In the genomic region with DNA sequence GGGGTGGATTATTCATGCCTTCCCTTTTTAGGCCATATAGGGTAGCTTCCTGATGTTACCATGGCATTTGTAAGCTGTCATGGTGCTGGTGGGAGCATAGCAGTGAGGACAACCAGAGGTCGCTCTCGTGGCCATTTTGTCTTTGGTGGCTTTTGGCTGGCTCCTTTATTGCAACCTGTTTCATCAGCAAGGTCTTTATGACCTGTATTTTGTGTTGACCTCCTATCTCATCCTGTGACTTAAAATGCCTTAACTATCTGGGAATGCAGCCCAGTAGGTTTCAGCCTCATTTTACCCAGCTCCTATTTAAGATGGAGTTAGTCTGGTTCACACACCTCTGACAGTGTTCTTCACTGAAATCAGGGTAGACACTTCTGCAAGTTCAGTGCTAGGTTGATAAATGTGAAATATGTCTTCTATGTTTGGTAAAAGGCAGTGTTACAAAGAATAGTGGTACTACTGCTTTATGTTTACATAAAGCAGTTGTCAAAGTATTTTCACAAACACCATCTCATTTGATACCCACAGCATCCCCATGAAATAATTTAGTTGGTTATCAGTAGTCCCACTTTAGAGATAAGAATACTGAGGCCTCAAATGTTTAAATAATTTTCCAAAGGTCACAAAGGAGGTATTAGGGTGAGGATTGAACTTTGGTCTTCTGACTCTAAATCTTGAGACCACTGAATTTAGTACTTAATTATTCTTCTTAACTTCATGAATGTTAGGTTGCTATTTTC, we compare ENCODE assay signal across 1 cellular context.
TF ChIP-seq lines count a peak whose summit lies in the region.

No MANE protein-coding gene starts in this region.

TF ChIP-seq in K562, 482 proteins besides CTCF, POLR2A, EP300 and RAD21 (continued from another document and continues in another):
- TF ChIP-seq, protein P1, sequence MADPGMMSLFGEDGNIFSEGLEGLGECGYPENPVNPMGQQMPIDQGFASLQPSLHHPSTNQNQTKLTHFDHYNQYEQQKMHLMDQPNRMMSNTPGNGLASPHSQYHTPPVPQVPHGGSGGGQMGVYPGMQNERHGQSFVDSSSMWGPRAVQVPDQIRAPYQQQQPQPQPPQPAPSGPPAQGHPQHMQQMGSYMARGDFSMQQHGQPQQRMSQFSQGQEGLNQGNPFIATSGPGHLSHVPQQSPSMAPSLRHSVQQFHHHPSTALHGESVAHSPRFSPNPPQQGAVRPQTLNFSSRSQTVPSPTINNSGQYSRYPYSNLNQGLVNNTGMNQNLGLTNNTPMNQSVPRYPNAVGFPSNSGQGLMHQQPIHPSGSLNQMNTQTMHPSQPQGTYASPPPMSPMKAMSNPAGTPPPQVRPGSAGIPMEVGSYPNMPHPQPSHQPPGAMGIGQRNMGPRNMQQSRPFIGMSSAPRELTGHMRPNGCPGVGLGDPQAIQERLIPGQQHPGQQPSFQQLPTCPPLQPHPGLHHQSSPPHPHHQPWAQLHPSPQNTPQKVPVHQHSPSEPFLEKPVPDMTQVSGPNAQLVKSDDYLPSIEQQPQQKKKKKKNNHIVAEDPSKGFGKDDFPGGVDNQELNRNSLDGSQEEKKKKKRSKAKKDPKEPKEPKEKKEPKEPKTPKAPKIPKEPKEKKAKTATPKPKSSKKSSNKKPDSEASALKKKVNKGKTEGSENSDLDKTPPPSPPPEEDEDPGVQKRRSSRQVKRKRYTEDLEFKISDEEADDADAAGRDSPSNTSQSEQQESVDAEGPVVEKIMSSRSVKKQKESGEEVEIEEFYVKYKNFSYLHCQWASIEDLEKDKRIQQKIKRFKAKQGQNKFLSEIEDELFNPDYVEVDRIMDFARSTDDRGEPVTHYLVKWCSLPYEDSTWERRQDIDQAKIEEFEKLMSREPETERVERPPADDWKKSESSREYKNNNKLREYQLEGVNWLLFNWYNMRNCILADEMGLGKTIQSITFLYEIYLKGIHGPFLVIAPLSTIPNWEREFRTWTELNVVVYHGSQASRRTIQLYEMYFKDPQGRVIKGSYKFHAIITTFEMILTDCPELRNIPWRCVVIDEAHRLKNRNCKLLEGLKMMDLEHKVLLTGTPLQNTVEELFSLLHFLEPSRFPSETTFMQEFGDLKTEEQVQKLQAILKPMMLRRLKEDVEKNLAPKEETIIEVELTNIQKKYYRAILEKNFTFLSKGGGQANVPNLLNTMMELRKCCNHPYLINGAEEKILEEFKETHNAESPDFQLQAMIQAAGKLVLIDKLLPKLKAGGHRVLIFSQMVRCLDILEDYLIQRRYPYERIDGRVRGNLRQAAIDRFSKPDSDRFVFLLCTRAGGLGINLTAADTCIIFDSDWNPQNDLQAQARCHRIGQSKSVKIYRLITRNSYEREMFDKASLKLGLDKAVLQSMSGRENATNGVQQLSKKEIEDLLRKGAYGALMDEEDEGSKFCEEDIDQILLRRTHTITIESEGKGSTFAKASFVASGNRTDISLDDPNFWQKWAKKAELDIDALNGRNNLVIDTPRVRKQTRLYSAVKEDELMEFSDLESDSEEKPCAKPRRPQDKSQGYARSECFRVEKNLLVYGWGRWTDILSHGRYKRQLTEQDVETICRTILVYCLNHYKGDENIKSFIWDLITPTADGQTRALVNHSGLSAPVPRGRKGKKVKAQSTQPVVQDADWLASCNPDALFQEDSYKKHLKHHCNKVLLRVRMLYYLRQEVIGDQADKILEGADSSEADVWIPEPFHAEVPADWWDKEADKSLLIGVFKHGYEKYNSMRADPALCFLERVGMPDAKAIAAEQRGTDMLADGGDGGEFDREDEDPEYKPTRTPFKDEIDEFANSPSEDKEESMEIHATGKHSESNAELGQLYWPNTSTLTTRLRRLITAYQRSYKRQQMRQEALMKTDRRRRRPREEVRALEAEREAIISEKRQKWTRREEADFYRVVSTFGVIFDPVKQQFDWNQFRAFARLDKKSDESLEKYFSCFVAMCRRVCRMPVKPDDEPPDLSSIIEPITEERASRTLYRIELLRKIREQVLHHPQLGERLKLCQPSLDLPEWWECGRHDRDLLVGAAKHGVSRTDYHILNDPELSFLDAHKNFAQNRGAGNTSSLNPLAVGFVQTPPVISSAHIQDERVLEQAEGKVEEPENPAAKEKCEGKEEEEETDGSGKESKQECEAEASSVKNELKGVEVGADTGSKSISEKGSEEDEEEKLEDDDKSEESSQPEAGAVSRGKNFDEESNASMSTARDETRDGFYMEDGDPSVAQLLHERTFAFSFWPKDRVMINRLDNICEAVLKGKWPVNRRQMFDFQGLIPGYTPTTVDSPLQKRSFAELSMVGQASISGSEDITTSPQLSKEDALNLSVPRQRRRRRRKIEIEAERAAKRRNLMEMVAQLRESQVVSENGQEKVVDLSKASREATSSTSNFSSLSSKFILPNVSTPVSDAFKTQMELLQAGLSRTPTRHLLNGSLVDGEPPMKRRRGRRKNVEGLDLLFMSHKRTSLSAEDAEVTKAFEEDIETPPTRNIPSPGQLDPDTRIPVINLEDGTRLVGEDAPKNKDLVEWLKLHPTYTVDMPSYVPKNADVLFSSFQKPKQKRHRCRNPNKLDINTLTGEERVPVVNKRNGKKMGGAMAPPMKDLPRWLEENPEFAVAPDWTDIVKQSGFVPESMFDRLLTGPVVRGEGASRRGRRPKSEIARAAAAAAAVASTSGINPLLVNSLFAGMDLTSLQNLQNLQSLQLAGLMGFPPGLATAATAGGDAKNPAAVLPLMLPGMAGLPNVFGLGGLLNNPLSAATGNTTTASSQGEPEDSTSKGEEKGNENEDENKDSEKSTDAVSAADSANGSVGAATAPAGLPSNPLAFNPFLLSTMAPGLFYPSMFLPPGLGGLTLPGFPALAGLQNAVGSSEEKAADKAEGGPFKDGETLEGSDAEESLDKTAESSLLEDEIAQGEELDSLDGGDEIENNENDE (IDR thresholded peaks at IDR 0.05; ENCODE audit: low read depth, low read length), result no peak
- peak; percentile 99 for TF ChIP-seq SMAD4 (CRISPR knock-in tag; conservative IDR thresholded peaks at IDR 0.05)
- no peak for TF ChIP-seq MCM5 (IDR thresholded peaks at IDR 0.05; ENCODE audit: low read depth)
- TF ChIP-seq POLR3A (IDR thresholded peaks at IDR 0.05; ENCODE audit: borderline replicate concordance, extremely low read depth, insufficient read depth, insufficient read length), result no peak
- peak; percentile 53; the same call in 1 of the 2 replicates for TF ChIP-seq FOXJ2 (tag; IDR thresholded peaks at IDR 0.05)
- TF ChIP-seq, protein P2, sequence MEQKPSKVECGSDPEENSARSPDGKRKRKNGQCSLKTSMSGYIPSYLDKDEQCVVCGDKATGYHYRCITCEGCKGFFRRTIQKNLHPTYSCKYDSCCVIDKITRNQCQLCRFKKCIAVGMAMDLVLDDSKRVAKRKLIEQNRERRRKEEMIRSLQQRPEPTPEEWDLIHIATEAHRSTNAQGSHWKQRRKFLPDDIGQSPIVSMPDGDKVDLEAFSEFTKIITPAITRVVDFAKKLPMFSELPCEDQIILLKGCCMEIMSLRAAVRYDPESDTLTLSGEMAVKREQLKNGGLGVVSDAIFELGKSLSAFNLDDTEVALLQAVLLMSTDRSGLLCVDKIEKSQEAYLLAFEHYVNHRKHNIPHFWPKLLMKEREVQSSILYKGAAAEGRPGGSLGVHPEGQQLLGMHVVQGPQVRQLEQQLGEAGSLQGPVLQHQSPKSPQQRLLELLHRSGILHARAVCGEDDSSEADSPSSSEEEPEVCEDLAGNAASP (IDR thresholded peaks at IDR 0.05), result no peak
- peak; percentile 91; the same call in 1 of the 2 replicates for TF ChIP-seq HOXB6 (CRISPR knock-in tag; IDR thresholded peaks at IDR 0.05; ENCODE audit: borderline replicate concordance)
- TF ChIP-seq NBN (IDR thresholded peaks at IDR 0.05; ENCODE audit: low read depth), result no peak
- peak; percentile 93 for TF ChIP-seq HIVEP1 (CRISPR knock-in tag; IDR thresholded peaks at IDR 0.05)
- peak; percentile 85 to 89; a peak in 2 of 4 replicates for TF ChIP-seq TRIM24 (IDR thresholded peaks at IDR 0.05)
- TF ChIP-seq, protein P3, sequence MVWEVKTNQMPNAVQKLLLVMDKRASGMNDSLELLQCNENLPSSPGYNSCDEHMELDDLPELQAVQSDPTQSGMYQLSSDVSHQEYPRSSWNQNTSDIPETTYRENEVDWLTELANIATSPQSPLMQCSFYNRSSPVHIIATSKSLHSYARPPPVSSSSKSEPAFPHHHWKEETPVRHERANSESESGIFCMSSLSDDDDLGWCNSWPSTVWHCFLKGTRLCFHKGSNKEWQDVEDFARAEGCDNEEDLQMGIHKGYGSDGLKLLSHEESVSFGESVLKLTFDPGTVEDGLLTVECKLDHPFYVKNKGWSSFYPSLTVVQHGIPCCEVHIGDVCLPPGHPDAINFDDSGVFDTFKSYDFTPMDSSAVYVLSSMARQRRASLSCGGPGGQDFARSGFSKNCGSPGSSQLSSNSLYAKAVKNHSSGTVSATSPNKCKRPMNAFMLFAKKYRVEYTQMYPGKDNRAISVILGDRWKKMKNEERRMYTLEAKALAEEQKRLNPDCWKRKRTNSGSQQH (CRISPR knock-in tag; IDR thresholded peaks at IDR 0.05), result peak; percentile 78; the same call in 1 of the 2 replicates
- peak; percentile 91 for TF ChIP-seq ZNF41 (CRISPR knock-in tag; conservative IDR thresholded peaks at IDR 0.05)
- TF ChIP-seq MECOM (CRISPR knock-in tag; IDR thresholded peaks at IDR 0.05), result peak; percentile 98
- TF ChIP-seq, protein P4, sequence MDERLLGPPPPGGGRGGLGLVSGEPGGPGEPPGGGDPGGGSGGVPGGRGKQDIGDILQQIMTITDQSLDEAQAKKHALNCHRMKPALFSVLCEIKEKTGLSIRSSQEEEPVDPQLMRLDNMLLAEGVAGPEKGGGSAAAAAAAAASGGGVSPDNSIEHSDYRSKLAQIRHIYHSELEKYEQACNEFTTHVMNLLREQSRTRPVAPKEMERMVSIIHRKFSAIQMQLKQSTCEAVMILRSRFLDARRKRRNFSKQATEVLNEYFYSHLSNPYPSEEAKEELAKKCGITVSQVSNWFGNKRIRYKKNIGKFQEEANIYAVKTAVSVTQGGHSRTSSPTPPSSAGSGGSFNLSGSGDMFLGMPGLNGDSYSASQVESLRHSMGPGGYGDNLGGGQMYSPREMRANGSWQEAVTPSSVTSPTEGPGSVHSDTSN (CRISPR knock-in tag; IDR thresholded peaks at IDR 0.05; ENCODE audit: low read depth), result no peak
- TF ChIP-seq, protein P4 (tag; conservative IDR thresholded peaks at IDR 0.05; ENCODE audit: low read depth), result peak; percentile 50; the same call in 1 of the 2 replicates
- TF ChIP-seq HNRNPK (IDR thresholded peaks at IDR 0.05; ENCODE audit: low read depth, low read length, poor library complexity, severe bottlenecking), result no peak
- no peak for TF ChIP-seq POLR2B (IDR thresholded peaks at IDR 0.05; ENCODE audit: low read depth, partially characterized antibody)
- TF ChIP-seq TCF7 (IDR thresholded peaks at IDR 0.05; ENCODE audit: borderline replicate concordance), result no peak
- no peak for TF ChIP-seq ZNF561 (CRISPR knock-in tag; conservative IDR thresholded peaks at IDR 0.05)
- no peak for TF ChIP-seq CBX5 (IDR thresholded peaks at IDR 0.05; ENCODE audit: borderline replicate concordance, low read depth)
- no peak for TF ChIP-seq SREBF2 (CRISPR knock-in tag; IDR thresholded peaks at IDR 0.05)
- TF ChIP-seq, protein P5, sequence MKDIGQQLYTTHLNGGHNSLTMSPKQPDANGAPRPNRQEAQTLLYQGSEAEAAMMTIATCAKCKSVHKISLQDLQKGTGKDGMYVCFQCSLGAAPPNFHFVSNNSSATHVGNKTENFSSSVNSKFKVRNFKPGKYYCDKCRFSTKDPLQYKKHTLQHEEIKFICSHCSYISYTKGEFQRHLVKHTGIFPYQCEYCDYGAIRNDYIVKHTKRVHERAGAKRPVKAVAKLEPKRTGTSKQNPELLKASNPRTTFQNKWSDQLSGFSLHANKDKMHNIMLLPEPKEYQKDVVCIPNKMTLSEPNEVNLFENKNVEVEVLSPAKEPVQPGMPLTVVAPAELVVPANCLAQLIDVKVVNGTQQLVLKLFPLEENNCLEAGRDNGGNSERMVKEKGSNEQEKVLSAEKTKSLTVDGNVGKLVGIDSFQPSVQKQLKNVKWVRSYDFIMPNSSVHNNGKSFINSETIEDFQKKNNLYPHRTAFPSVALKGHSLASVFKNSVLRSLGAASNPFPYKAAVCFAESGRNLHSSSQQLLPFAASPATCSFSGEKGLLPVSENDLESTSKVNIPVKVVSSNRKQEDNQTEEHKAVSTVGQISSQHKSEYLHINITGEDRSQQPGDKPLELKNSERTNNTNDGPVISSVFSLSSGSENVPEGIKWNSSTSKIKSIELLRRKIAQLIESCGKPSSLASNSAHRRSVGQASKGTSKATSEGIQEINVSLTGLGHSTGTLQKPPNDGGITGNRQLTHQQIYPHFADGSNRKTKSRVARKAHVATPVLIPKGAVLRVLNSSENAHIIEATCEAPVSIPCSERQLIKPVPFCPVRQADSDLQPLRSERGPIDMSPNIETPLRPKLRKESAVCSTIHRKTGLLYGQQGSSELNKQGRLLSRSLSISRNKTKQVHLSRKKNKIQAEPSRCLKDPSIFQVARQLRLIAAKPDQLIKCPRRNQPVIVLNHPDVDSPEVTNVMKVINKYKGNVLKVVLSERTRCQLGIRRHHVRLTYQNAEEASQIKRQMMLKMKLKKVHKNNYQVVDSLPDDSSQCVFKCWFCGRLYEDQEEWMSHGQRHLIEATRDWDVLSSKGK (CRISPR knock-in tag; IDR thresholded peaks at IDR 0.05), result no peak
- no peak for TF ChIP-seq JUND (IDR thresholded peaks at IDR 0.05; ENCODE audit: borderline replicate concordance, low read depth, low read length)
- TF ChIP-seq JUND (tag; IDR thresholded peaks at IDR 0.05; ENCODE audit: borderline replicate concordance, low read depth, low read length), result peak; percentile 17; the same call in 1 of the 3 replicates
- no peak for TF ChIP-seq ZNF232 (CRISPR knock-in tag; IDR thresholded peaks at IDR 0.05)
- TF ChIP-seq ZNF184 (CRISPR knock-in tag; IDR thresholded peaks at IDR 0.05), result no peak
- peak; percentile 97 for TF ChIP-seq SMAD3 (CRISPR knock-in tag; conservative IDR thresholded peaks at IDR 0.05)
- no peak for TF ChIP-seq SMAD1 (IDR thresholded peaks at IDR 0.05; ENCODE audit: low read depth, low read length, partially characterized antibody)
- no peak for TF ChIP-seq CBFA2T2 (conservative IDR thresholded peaks at IDR 0.05)
- TF ChIP-seq, protein P6, sequence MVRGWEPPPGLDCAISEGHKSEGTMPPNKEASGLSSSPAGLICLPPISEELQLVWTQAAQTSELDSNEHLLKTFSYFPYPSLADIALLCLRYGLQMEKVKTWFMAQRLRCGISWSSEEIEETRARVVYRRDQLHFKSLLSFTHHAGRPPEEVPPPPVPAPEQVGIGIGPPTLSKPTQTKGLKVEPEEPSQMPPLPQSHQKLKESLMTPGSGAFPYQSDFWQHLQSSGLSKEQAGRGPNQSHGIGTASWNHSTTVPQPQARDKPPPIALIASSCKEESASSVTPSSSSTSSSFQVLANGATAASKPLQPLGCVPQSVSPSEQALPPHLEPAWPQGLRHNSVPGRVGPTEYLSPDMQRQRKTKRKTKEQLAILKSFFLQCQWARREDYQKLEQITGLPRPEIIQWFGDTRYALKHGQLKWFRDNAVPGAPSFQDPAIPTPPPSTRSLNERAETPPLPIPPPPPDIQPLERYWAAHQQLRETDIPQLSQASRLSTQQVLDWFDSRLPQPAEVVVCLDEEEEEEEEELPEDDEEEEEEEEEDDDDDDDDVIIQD (CRISPR knock-in tag; IDR thresholded peaks at IDR 0.05), result peak; percentile 95
- peak; percentile 95 for TF ChIP-seq ZNF197 (CRISPR knock-in tag; IDR thresholded peaks at IDR 0.05; ENCODE audit: low read depth)
- no peak for TF ChIP-seq GATA2 (CRISPR knock-in tag; IDR thresholded peaks at IDR 0.05)
- no peak for TF ChIP-seq LCOR (CRISPR knock-in tag; IDR thresholded peaks at IDR 0.05)
- TF ChIP-seq ZNF384 (IDR thresholded peaks at IDR 0.05; ENCODE audit: low read depth, low read length), result no peak
- TF ChIP-seq LEF1 (IDR thresholded peaks at IDR 0.05), result no peak
- no peak for TF ChIP-seq ZNF408 (CRISPR knock-in tag; IDR thresholded peaks at IDR 0.05; ENCODE audit: low read depth)
